Comparison of ENCODE assay signal across 22 cellular contexts in the genomic region with DNA sequence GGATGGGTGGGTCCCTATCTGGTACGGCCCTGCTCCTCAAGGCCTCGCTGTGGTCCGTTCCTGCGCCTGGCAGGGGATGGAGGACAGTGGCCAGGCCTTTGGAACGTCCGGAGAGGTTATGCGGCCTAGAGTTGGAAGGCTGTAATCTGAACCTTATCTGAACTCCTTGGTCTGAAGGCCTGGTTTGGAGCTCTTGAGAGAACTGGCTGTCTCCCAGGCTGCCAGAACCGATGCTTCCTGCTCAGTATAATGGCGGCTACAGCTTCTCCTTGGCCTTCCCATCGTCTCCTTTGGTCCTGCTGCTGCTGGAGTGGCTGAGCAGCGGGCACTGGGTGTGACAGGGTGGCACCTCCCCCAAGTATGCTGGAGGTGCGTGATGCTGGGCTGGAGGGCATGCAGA.
DNase-seq lines count a peak whose midpoint lies in the region; ATAC-seq, FAIRE-seq and TF ChIP-seq lines count a peak whose summit lies in the region.
"Had no signal": no experiment of that assay in that cellular context is flagged by ENCODE, and none has a peak within 500 bp of the region (broad histone marks: within the 10 kb centered on the region; RNA-seq: fewer than 3 reads in every experiment).

No MANE protein-coding gene starts in this region.

- H3K4me3 ChIP-seq in adipocyte (ENCODE audit: low read length) (no peak overlapping the region), left ventricle myocardium inferior (no peak overlapping the region), skeletal muscle tissue (ENCODE audit: low read length in 3 of 3) (no peak overlapping the region), small intestine (ENCODE audit: low read depth in 1 of 2, low read length in 2 of 2) (no peak overlapping the region)
- H3K4me3 ChIP-seq: psoas muscle, suprapubic skin, vagina had no signal

- no peaks in the 10 kb centered on the region for H3K27me3 ChIP-seq in adipocyte (replicated peaks; ENCODE audit: control insufficient read depth, insufficient read depth, low read length)
- H3K27me3 ChIP-seq in left ventricle myocardium inferior (ENCODE audit: low read depth): no peaks in the 10 kb centered on the region
- no peaks in the 10 kb centered on the region for H3K27me3 ChIP-seq in skeletal muscle tissue (ENCODE audit: control insufficient read depth in 3 of 3, insufficient read depth in 3 of 3, low read length in 3 of 3)
- no peaks in the 10 kb centered on the region for H3K27me3 ChIP-seq in small intestine (ENCODE audit: control insufficient read depth in 2 of 2, insufficient read depth in 2 of 2, low read length in 2 of 2)
- H3K27me3 ChIP-seq: suprapubic skin, vagina had no signal

- peak; percentile 8 for DNase-seq in NCI-H345 (lab: John Stamatoyannopoulos, UW)
- DNase-seq in NCI-H345 treated with DMSO at 0.1 percent for 48 hours (lab: John Stamatoyannopoulos, UW; ENCODE audit: unreplicated experiment): no peak
- no peak for DNase-seq in adipocyte (ENCODE audit: low read depth)
- peak; percentile 44 for DNase-seq in left ventricle myocardium inferior
- DNase-seq in small intestine: no peak
- DNase-seq: CD4-positive, CD25-positive, alpha-beta regulatory T cell; cerebellar nuclear complex; effector memory CD4-positive, alpha-beta T cell; hypothalamus; midbrain; NCI-H1436; NCI-H446 treated with DMSO at 0.1 percent for 48 hours; nephron progenitor cell; psoas muscle; stimulated activated CD4-positive, alpha-beta T cell treated with anti-CD3 and anti-CD28 coated beads, Interleukin-12 subunit alpha, Interleukin-12 subunit beta, amount 100 ng/mL, for 4 hours; T-helper 1 cell had no signal

- H3K27ac ChIP-seq in left ventricle myocardium inferior (replicated peaks) (peak overlapping the region; percentile 62), skeletal muscle tissue (ENCODE audit: low read depth, low read length) (peak overlapping the region; percentile 34), small intestine (ENCODE audit: low read depth in 1 of 2, low read length in 1 of 2) (no peak overlapping the region)
- H3K27ac ChIP-seq: psoas muscle, suprapubic skin, vagina had no signal

- no peak for FAIRE-seq in small intestine (lab: Jason Lieb, UNC)
- FAIRE-seq: GM12891 had no signal

- intact Hi-C loops in left ventricle myocardium inferior (cut with micrococcal nuclease): no loop called here

- H3K9me3 ChIP-seq in adipocyte (ENCODE audit: control insufficient read depth, low read length) (no peaks in the 10 kb centered on the region), left ventricle myocardium inferior (replicated peaks) (no peaks in the 10 kb centered on the region), skeletal muscle tissue (ENCODE audit: control insufficient read depth in 3 of 3, low read length in 3 of 3) (no peaks in the 10 kb centered on the region), small intestine (ENCODE audit: control insufficient read depth, low read depth) (no peaks in the 10 kb centered on the region)
- H3K9me3 ChIP-seq: psoas muscle, suprapubic skin, vagina had no signal

- no peak for TF ChIP-seq CTCF in left ventricle myocardium inferior (IDR thresholded peaks at IDR 0.05; ENCODE audit: borderline replicate concordance)

- H3K4me1 ChIP-seq in adipocyte (ENCODE audit: control insufficient read depth, insufficient read depth, low read length): peaks cover 14% of the 10 kb centered on the region
- H3K4me1 ChIP-seq in left ventricle myocardium inferior: peaks cover 58% of the 10 kb centered on the region
- H3K4me1 ChIP-seq in skeletal muscle tissue (ENCODE audit: control insufficient read depth in 3 of 3, insufficient read depth in 3 of 3, low read length in 3 of 3): peaks cover 37 to 45% (median 41%) of the 10 kb centered on the region in 3 donors
- no peaks in the 10 kb centered on the region for H3K4me1 ChIP-seq in small intestine (ENCODE audit: control insufficient read depth in 2 of 2, insufficient read depth in 1 of 2, low read depth in 1 of 2, low read length in 1 of 2)
- H3K4me1 ChIP-seq: suprapubic skin, vagina had no signal

- H3K9ac ChIP-seq in adipocyte (ENCODE audit: low read length) (peak overlapping the region; percentile 53), skeletal muscle tissue (ENCODE audit: low read depth in 1 of 3, low read length in 3 of 3) (no peak overlapping the region)

- 78 to 86% (median 84%) methylated on average over 12 of the region's 12 CpGs for WGBS in small intestine, 3 donors

- no peaks in the 10 kb centered on the region for H3K36me3 ChIP-seq in adipocyte (ENCODE audit: control insufficient read depth, insufficient read depth, low read length, severe bottlenecking)
- H3K36me3 ChIP-seq in left ventricle myocardium inferior: peaks cover 47% of the 10 kb centered on the region
- H3K36me3 ChIP-seq in skeletal muscle tissue (ENCODE audit: control insufficient read depth in 3 of 3, insufficient read depth in 3 of 3, low read length in 3 of 3): peaks cover 5 to 21% (median 5%) of the 10 kb centered on the region in 3 donors
- H3K36me3 ChIP-seq in small intestine (ENCODE audit: control insufficient read depth in 2 of 2, insufficient read depth in 2 of 2, low read length in 2 of 2): no peaks in the 10 kb centered on the region
- H3K36me3 ChIP-seq: vagina had no signal

- no peak for ATAC-seq in HG02642 (IDR thresholded peaks at IDR 0.05; ENCODE audit: poor library complexity, unreplicated experiment)
- no peak for ATAC-seq in HG02763 (IDR thresholded peaks at IDR 0.05; ENCODE audit: unreplicated experiment)

Comparison
In these comparisons a context has a peak if more than half of its experiments do, and no peak if none do; other contexts are left out.
1. DNase-seq: peak in NCI-H345 (single experiment) and left ventricle myocardium inferior (single experiment); none in NCI-H345 treated with DMSO at 0.1 percent for 48 hours (single experiment), adipocyte (single experiment) and small intestine (single experiment).
2. H3K27ac ChIP-seq: peak in left ventricle myocardium inferior (single experiment) and skeletal muscle tissue (single experiment); none in small intestine (0 of 2).